In the genomic region with DNA sequence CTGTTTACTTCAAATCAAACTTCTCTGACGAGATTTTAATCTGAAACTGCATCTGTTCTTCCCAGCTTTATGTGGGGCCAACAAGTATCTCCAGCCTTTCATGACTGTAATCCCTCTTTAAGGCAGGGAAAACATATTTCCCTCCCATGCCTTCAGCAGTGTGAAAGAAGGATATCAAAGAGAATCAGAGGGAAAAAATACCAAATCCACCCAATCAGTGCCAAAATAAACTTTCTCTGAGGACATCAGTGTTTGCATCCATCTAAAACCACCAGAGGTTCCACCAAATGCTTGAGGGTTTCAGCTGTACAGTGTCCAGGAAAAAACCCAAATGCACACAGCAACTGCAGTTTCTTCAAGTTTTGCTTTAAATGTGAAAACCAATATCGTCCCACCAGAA, we compare ENCODE assay signal across 17 cellular contexts. TPM values are rescaled to one million over a fixed set of nuclear protein-coding genes. Genes with fewer than 3 reads are reported as not detected.
A peak's percentile ranks its signal among the peaks of the same experiment; 100 is the strongest.
DNase-seq lines count a peak whose midpoint lies in the region; ATAC-seq, FAIRE-seq and TF ChIP-seq lines count a peak whose summit lies in the region.
"Had no signal": no experiment of that assay in that cellular context is flagged by ENCODE, and none has a peak within 500 bp of the region (broad histone marks: within the 10 kb centered on the region; RNA-seq: fewer than 3 reads in every experiment).

No MANE protein-coding gene starts in this region.

- no peak overlapping the region for H3K9ac ChIP-seq in K562 (ENCODE audit: insufficient read depth in 1 of 2, low read depth in 2 of 2, low read length in 2 of 2)

- H3K4me1 Mint-ChIP-seq in activated CD4-positive, alpha-beta memory T cell treated with anti-CD3 and anti-CD28 coated beads, Interleukin-2, amount 10 ng/mL, durations not matched to agents 7 days and 5 days = peaks cover 6% of the 10 kb centered on the region

- no peak for TF ChIP-seq RAD21 in K562 (CRISPR knock-in tag; conservative IDR thresholded peaks at IDR 0.05 in 1 of 2, IDR thresholded peaks at IDR 0.05 in 1 of 2)

- H3K4me2 ChIP-seq in K562 (ENCODE audit: insufficient read depth, low read length) = no peak overlapping the region; the same call in 1 of the 2 replicates
- H3K4me2 ChIP-seq in hepatocyte = no peak overlapping the region

- H3K4me3 ChIP-seq in K562 = no peak overlapping the region
- no peak overlapping the region for H3K4me3 ChIP-seq in hepatocyte
- no peak overlapping the region for H3K4me3 ChIP-seq in upper lobe of right lung

- no peaks in the 10 kb centered on the region for H3K9me1 ChIP-seq in K562 (ENCODE audit: control insufficient read depth, insufficient read depth, low read length)

- in situ Hi-C loops in K562 (cut with MboI) = no loop called here

- TF ChIP-seq CTCF in K562 (IDR thresholded peaks at IDR 0.05 in 2 of 3, conservative IDR thresholded peaks at IDR 0.05 in 1 of 3; ENCODE audit: insufficient read depth in 2 of 3, low read depth in 1 of 3, low read length in 3 of 3) (no peak), hepatocyte (IDR thresholded peaks at IDR 0.05; ENCODE audit: poor library complexity) (no peak), upper lobe of right lung (IDR thresholded peaks at IDR 0.05) (no peak)

- intact Hi-C loops in K562 (cut with micrococcal nuclease) (loop anchor here (5.0 kb wide), 1 partner anchor 78 kb away; a partner anchor contains a TSS), upper lobe of right lung (cut with DNase I) (no loop called here)

- H3K27ac ChIP-seq in K562 (ENCODE audit: extremely low read depth, low read depth, low read length) = peak overlapping the region; percentile 78
- H3K27ac ChIP-seq in hepatocyte = peak overlapping the region; percentile 67
- peak overlapping the region; percentile 2 for H3K27ac ChIP-seq in upper lobe of right lung
- H3K27ac ChIP-seq: 22Rv1 had no signal

- H2AFZ ChIP-seq in K562 (ENCODE audit: low read depth, low read length) = no peak overlapping the region
- H2AFZ ChIP-seq in hepatocyte = no peak overlapping the region

- H3K36me3 Mint-ChIP-seq in activated CD4-positive, alpha-beta memory T cell treated with anti-CD3 and anti-CD28 coated beads, Interleukin-2, amount 10 ng/mL, durations not matched to agents 7 days and 5 days (ENCODE audit: low read depth) = no peaks in the 10 kb centered on the region

- H3K4me3 Mint-ChIP-seq in activated CD4-positive, alpha-beta memory T cell treated with anti-CD3 and anti-CD28 coated beads, Interleukin-2, amount 10 ng/mL, durations not matched to agents 7 days and 5 days = no peak overlapping the region

- H3K27me3 ChIP-seq in K562 (ENCODE audit: control insufficient read depth in 2 of 2, insufficient read depth in 2 of 2, low read length in 2 of 2) (no peaks in the 10 kb centered on the region), hepatocyte (no peaks in the 10 kb centered on the region), upper lobe of right lung (no peaks in the 10 kb centered on the region)

- ATAC-seq in K562 = no peak
- no peak for ATAC-seq in upper lobe of right lung

- H3K27ac Mint-ChIP-seq in activated CD4-positive, alpha-beta memory T cell treated with anti-CD3 and anti-CD28 coated beads, Interleukin-2, amount 10 ng/mL, durations not matched to agents 7 days and 5 days = no peak overlapping the region

- BruUV-seq in K562 (replicated peaks; lab: Mats Ljungman, UMichigan) = no TSS peak

- no peaks in the 10 kb centered on the region for H3K9me3 Mint-ChIP-seq in activated CD4-positive, alpha-beta memory T cell treated with anti-CD3 and anti-CD28 coated beads, Interleukin-2, amount 10 ng/mL, durations not matched to agents 7 days and 5 days

- H4K20me1 ChIP-seq in K562 (replicated peaks; ENCODE audit: control insufficient read depth, insufficient read depth, low read length) (no peaks in the 10 kb centered on the region), hepatocyte (ENCODE audit: insufficient read depth, poor library complexity, severe bottlenecking) (no peaks in the 10 kb centered on the region)

- peak; percentile 40 for FAIRE-seq in K562 (lab: Jason Lieb, UNC)
- FAIRE-seq: GM18507 had no signal

- H3K9me3 ChIP-seq in K562 (replicated peaks; ENCODE audit: control insufficient read depth, insufficient read depth, low read depth, low read length) (no peaks in the 10 kb centered on the region), hepatocyte (ENCODE audit: low read depth) (no peaks in the 10 kb centered on the region), upper lobe of right lung (no peaks in the 10 kb centered on the region)

- H3K27me3 Mint-ChIP-seq in activated CD4-positive, alpha-beta memory T cell treated with anti-CD3 and anti-CD28 coated beads, Interleukin-2, amount 10 ng/mL, durations not matched to agents 7 days and 5 days = no peaks in the 10 kb centered on the region

- WGBS in K562 (ENCODE audit: insufficient coverage, low coverage, missing lambda C conversion rate) = 47% methylated on average over 2 of the region's 2 CpGs
- WGBS in hepatocyte (ENCODE audit: low lambda C conversion rate, missing lambda C conversion rate) = 71% methylated on average over 2 of the region's 2 CpGs

- H3K36me3 ChIP-seq in K562 (ENCODE audit: control insufficient read depth, insufficient read depth, low read length) = peaks cover 45% of the 10 kb centered on the region
- H3K36me3 ChIP-seq in hepatocyte (replicated peaks; ENCODE audit: insufficient read depth, low read depth) = peaks cover 4% of the 10 kb centered on the region
- peaks cover 16% of the 10 kb centered on the region for H3K36me3 ChIP-seq in upper lobe of right lung

- no peak for TF ChIP-seq EP300 in K562 (IDR thresholded peaks at IDR 0.05; ENCODE audit: low read length)

- CTCF ChIA-PET in K562 (lab: Yijun Ruan, JAX; ENCODE audit: low intra/inter-chr PET ratio) = no interaction called here
- CTCF ChIA-PET in activated CD4-positive, alpha-beta memory T cell treated with anti-CD3 and anti-CD28 coated beads, Interleukin-2, amount 10 ng/mL, durations not matched to agents 7 days and 5 days (lab: Charles Lee) = interaction anchor here (1.7 to 3.5 kb wide), 3 partner anchors 10 to 212 kb away, joined by 4 to 24 read pairs (median 10); a partner anchor contains a TSS

- TF ChIP-seq POLR2A in K562 (conservative IDR thresholded peaks at IDR 0.05) = no peak

- no peaks in the 10 kb centered on the region for H3K9me2 ChIP-seq in hepatocyte (replicated peaks; ENCODE audit: insufficient read depth)

- no peaks in the 10 kb centered on the region for H3K79me2 ChIP-seq in K562 (ENCODE audit: control insufficient read depth, insufficient read depth, low read length)
- H3K79me2 ChIP-seq in hepatocyte = no peaks in the 10 kb centered on the region

- H3K4me1 ChIP-seq in K562 (replicated peaks in 1 of 2; ENCODE audit: control insufficient read depth in 2 of 2, insufficient read depth in 2 of 2, low read length in 2 of 2) (peaks cover 40 to 64% of the 10 kb centered on the region in 2 experiments), hepatocyte (ENCODE audit: insufficient read depth) (peaks cover 14% of the 10 kb centered on the region), upper lobe of right lung (no peaks in the 10 kb centered on the region)

- POLR2A ChIA-PET in K562 (lab: Yijun Ruan, JAX) = interaction anchor here (3.6 kb wide), 1 partner anchor 11 kb away, joined by 31 read pairs; no protein-coding TSS in a partner anchor
- POLR2A ChIA-PET in activated CD4-positive, alpha-beta memory T cell treated with anti-CD3 and anti-CD28 coated beads, Interleukin-2, amount 10 ng/mL, durations not matched to agents 7 days and 5 days (lab: Charles Lee) = interaction anchor here (0.8 to 1.7 kb wide), 2 partner anchors 11 to 15 kb away, joined by 3 to 4 read pairs; no protein-coding TSS in a partner anchor

- peak; percentile 3 for DNase-seq in NCI-H82 (lab: John Stamatoyannopoulos, UW)
- no peak for DNase-seq in NCI-H82 treated with DMSO at 0.1 percent for 48 hours (lab: John Stamatoyannopoulos, UW; ENCODE audit: unreplicated experiment)
- no peak for DNase-seq in K562 (ENCODE audit: extremely low read depth in 1 of 4, low spot score in 3 of 4)
- no peak for DNase-seq in hepatocyte (ENCODE audit: low spot score)
- DNase-seq in upper lobe of right lung = no peak
- DNase-seq in AML-193 (lab: John Stamatoyannopoulos, UW) = no peak
- no peak for DNase-seq in NCI-H526 treated with DMSO at 0.1 percent for 48 hours (lab: John Stamatoyannopoulos, UW)
- DNase-seq in activated CD4-positive, alpha-beta memory T cell treated with anti-CD3 and anti-CD28 coated beads, Interleukin-2, amount 10 ng/mL, durations not matched to agents 7 days and 5 days = no peak
- DNase-seq: activated naive CD4-positive, alpha-beta T cell treated with anti-CD3 and anti-CD28 coated beads, Interleukin-2, amount 50 U/mL, for 16 hours; hypothalamus; midbrain; NCI-H2171; substantia nigra; T-helper 9 cell had no signal

RNA-seq across cellular contexts. Expression of a gene that starts 14.5 kb away (rescaled TPM):
- total RNA-seq in K562 (2011; cell fraction: chromatin; rRNA removed; ENCODE audit: low replicate concordance) = 14.6 and 32.5 TPM in 2 replicates
- 29.5 and 37.2 TPM in 2 replicates for total RNA-seq in K562 (2011; cell fraction: nucleolus; rRNA removed)
- total RNA-seq in K562 (2011; cell fraction: nucleoplasm; rRNA removed) = 28.2 and 47.6 TPM in 2 replicates
- total RNA-seq in K562 (2014; rRNA removed) = 12.9 and 18.3 TPM in 2 replicates
- 13.1 and 13.4 TPM in 2 replicates for total RNA-seq in K562 (2014; rRNA removed; fragmentation: Illumina TruSeq; extraction: Trizol)
- 15.8 and 17.5 TPM in 2 replicates for total RNA-seq in K562 (2015; rRNA removed; fragmentation: Illumina TruSeq; extraction: Trizol)
- total RNA-seq in K562 (2021) = 33.4 and 34.5 TPM in 2 replicates
- 24.5 and 24.7 TPM in 2 replicates for polyA plus RNA-seq in K562 (2011; rRNA removed)
- polyA plus RNA-seq in K562 (2011; cell fraction: cytosol; rRNA removed) = 26.9 and 52.8 TPM in 2 replicates
- polyA plus RNA-seq in K562 (2011; cell fraction: nucleus; rRNA removed) = 16.3 and 19.8 TPM in 2 replicates
- 27.1 and 39.9 TPM in 2 replicates for polyA plus RNA-seq in K562 (2012)
- 29.1 and 29.8 TPM in 2 replicates for polyA plus RNA-seq in K562 (2014; fragmentation: Illumina TruSeq; extraction: Trizol)
- polyA plus RNA-seq in K562 (2014; fragmentation: Nextera tagmentation; extraction: Ambion mirVana) = 1 to 10 TPM; 4.6 to 8.3 TPM
- polyA plus RNA-seq in K562 (2014; rRNA removed) = 28.2 and 29.9 TPM in 2 replicates
- polyA minus RNA-seq in K562 (2011; rRNA and poly(A)+ RNA removed) = 8.2 and 14.0 TPM in 2 replicates
- polyA minus RNA-seq in K562 (2011; cell fraction: cytosol; rRNA and poly(A)+ RNA removed) = 10.8 and 12.8 TPM in 2 replicates
- polyA minus RNA-seq in K562 (2011; cell fraction: nucleus; rRNA and poly(A)+ RNA removed) = 6.7 and 7.3 TPM in 2 replicates
- total RNA-seq in hepatocyte = 28.3 and 32.5 TPM in 2 replicates
- polyA plus RNA-seq in hepatocyte = 55.1 and 75.1 TPM in 2 replicates
- 38.1 TPM for total RNA-seq in upper lobe of right lung
- total RNA-seq in activated CD4-positive, alpha-beta memory T cell treated with anti-CD3 and anti-CD28 coated beads, Interleukin-2, amount 10 ng/mL, durations not matched to agents 7 days and 5 days = 100 to 1,000 TPM; 111 TPM

RNA-seq across cellular contexts. Expression of a gene that starts 39.8 kb away (rescaled TPM):
- total RNA-seq in K562 (2011; cell fraction: chromatin; rRNA removed; ENCODE audit: low replicate concordance) = not detected in 2 replicates
- 0.39 TPM in 1 of 2 replicates, not detected in the other for total RNA-seq in K562 (2011; cell fraction: nucleolus; rRNA removed)
- not detected in 2 replicates for total RNA-seq in K562 (2011; cell fraction: nucleoplasm; rRNA removed)
- total RNA-seq in K562 (2014; rRNA removed) = not detected in 2 replicates
- not detected in 2 replicates for total RNA-seq in K562 (2014; rRNA removed; fragmentation: Illumina TruSeq; extraction: Trizol)
- not detected in 2 replicates for total RNA-seq in K562 (2015; rRNA removed; fragmentation: Illumina TruSeq; extraction: Trizol)
- total RNA-seq in K562 (2021) = not detected in 2 replicates
- polyA plus RNA-seq in K562 (2011; rRNA removed) = not detected in 2 replicates
- 0.31 TPM in 1 of 2 replicates, not detected in the other for polyA plus RNA-seq in K562 (2011; cell fraction: cytosol; rRNA removed)
- polyA plus RNA-seq in K562 (2011; cell fraction: nucleus; rRNA removed) = 0.11 TPM in 1 of 2 replicates, not detected in the other
- 0.17 TPM in 1 of 2 replicates, not detected in the other for polyA plus RNA-seq in K562 (2012)
- not detected in 2 replicates for polyA plus RNA-seq in K562 (2014; fragmentation: Illumina TruSeq; extraction: Trizol)
- polyA plus RNA-seq in K562 (2014; fragmentation: Nextera tagmentation; extraction: Ambion mirVana) = not detected
- not detected in 2 replicates for polyA plus RNA-seq in K562 (2014; rRNA removed)
- not detected in 2 replicates for polyA minus RNA-seq in K562 (2011; rRNA and poly(A)+ RNA removed)
- polyA minus RNA-seq in K562 (2011; cell fraction: cytosol; rRNA and poly(A)+ RNA removed) = not detected in 2 replicates
- not detected in 2 replicates for polyA minus RNA-seq in K562 (2011; cell fraction: nucleus; rRNA and poly(A)+ RNA removed)
- total RNA-seq in hepatocyte = not detected in 2 replicates
- polyA plus RNA-seq in hepatocyte = 0.32 and 0.60 TPM in 2 replicates
- total RNA-seq in upper lobe of right lung = 3.1 TPM
- total RNA-seq in activated CD4-positive, alpha-beta memory T cell treated with anti-CD3 and anti-CD28 coated beads, Interleukin-2, amount 10 ng/mL, durations not matched to agents 7 days and 5 days = under 1 TPM; 0.43 to 0.83 TPM
- total RNA-seq: dermis microvascular lymphatic vessel endothelial cell had no signal

RNA-seq across cellular contexts. Expression of a gene that starts 52.8 kb away (rescaled TPM):
- total RNA-seq in K562 (2011; cell fraction: chromatin; rRNA removed; ENCODE audit: low replicate concordance) = 1.5 and 1.6 TPM in 2 replicates
- 2.0 and 3.3 TPM in 2 replicates for total RNA-seq in K562 (2011; cell fraction: nucleolus; rRNA removed)
- total RNA-seq in K562 (2011; cell fraction: nucleoplasm; rRNA removed) = 1.9 and 2.7 TPM in 2 replicates
- total RNA-seq in K562 (2014; rRNA removed) = 1.1 and 1.9 TPM in 2 replicates
- 0.22 and 0.40 TPM in 2 replicates for total RNA-seq in K562 (2014; rRNA removed; fragmentation: Illumina TruSeq; extraction: Trizol)
- 2.3 and 2.6 TPM in 2 replicates for total RNA-seq in K562 (2015; rRNA removed; fragmentation: Illumina TruSeq; extraction: Trizol)
- 2.4 and 2.7 TPM in 2 replicates for total RNA-seq in K562 (2021)
- polyA plus RNA-seq in K562 (2011; rRNA removed) = 0.92 and 1.2 TPM in 2 replicates
- polyA plus RNA-seq in K562 (2011; cell fraction: cytosol; rRNA removed) = 0.86 and 2.9 TPM in 2 replicates
- 1.2 and 3.4 TPM in 2 replicates for polyA plus RNA-seq in K562 (2011; cell fraction: nucleus; rRNA removed)
- 3.1 and 3.8 TPM in 2 replicates for polyA plus RNA-seq in K562 (2012)
- polyA plus RNA-seq in K562 (2014; fragmentation: Illumina TruSeq; extraction: Trizol) = 0.25 and 0.93 TPM in 2 replicates
- not detected for polyA plus RNA-seq in K562 (2014; fragmentation: Nextera tagmentation; extraction: Ambion mirVana)
- 0.30 and 0.51 TPM in 2 replicates for polyA plus RNA-seq in K562 (2014; rRNA removed)
- polyA minus RNA-seq in K562 (2011; rRNA and poly(A)+ RNA removed) = 0.30 and 0.77 TPM in 2 replicates
- polyA minus RNA-seq in K562 (2011; cell fraction: cytosol; rRNA and poly(A)+ RNA removed) = 2.7 TPM in 1 of 2 replicates, not detected in the other
- polyA minus RNA-seq in K562 (2011; cell fraction: nucleus; rRNA and poly(A)+ RNA removed) = 1.00 and 2.4 TPM in 2 replicates
- total RNA-seq in hepatocyte = 1.4 TPM in 1 of 2 replicates, not detected in the other
- 1.8 and 2.9 TPM in 2 replicates for polyA plus RNA-seq in hepatocyte
- total RNA-seq in upper lobe of right lung = 8.4 TPM
- total RNA-seq in activated CD4-positive, alpha-beta memory T cell treated with anti-CD3 and anti-CD28 coated beads, Interleukin-2, amount 10 ng/mL, durations not matched to agents 7 days and 5 days = 10 to 100 TPM; 16.6 to 17.8 TPM

Comparison
In these comparisons a context has a peak if more than half of its experiments do, and no peak if none do; other contexts are left out.
1. H3K27ac ChIP-seq: peak in every context shown above with its lines; median percentile 78 in K562; 67 in hepatocyte; 2 in upper lobe of right lung.